ENCODE assay signal across 8 cellular contexts in genomic region chr2:39778775-39779751, GRCh38.
DNase-seq lines count a peak whose midpoint lies in the region; ATAC-seq lines count a peak whose summit lies in the region.

Gene THUMPD2 (minus strand): TSS chr2:39779258. CDS start chr2:39779239, 19 bp downstream.

- ATAC-seq in GM19438 (IDR thresholded peaks at IDR 0.05; ENCODE audit: low read depth, unreplicated experiment) (peak; percentile 73), HG03565 (IDR thresholded peaks at IDR 0.05; ENCODE audit: unreplicated experiment) (peak; percentile 77)

- DNase-seq in CMK (ENCODE audit: low read depth) (peak; percentile 63), NOMO-1 treated with dmso at 0.1 percent for 144 hours (lab: John Stamatoyannopoulos, UW; ENCODE audit: unreplicated experiment) (peak; percentile 33), epidermal melanocyte (ENCODE audit: insufficient read length, low spot score) (peak; percentile 52), middle frontal gyrus (ENCODE audit: extremely low spot score, low spot score) (peak; percentile 54)
- DNase-seq in activated CD8-positive, alpha-beta memory T cell treated with anti-CD3 and anti-CD28 coated beads, Interleukin-2, amount 50 U/mL, for 48 hours, result peak; percentile 83
- peak; percentile 10 to 21 for DNase-seq in stimulated activated CD8-positive, alpha-beta memory T cell treated with anti-CD3 and anti-CD28 coated beads, Interleukin-2, amount 100 ng/mL, for 1 hour (ENCODE audit: low read depth in 2 of 2)

Comparison
In these comparisons a context has a peak if more than half of its experiments do, and no peak if none do; other contexts are left out.
1. Peak in every context shown above with its lines: DNase-seq and ATAC-seq.
2. DNase-seq: peak in every context shown above with its lines; median percentile 83 in activated CD8-positive, alpha-beta memory T cell treated with anti-CD3 and anti-CD28 coated beads, Interleukin-2, amount 50 U/mL, for 48 hours; 63 in CMK; 54 in middle frontal gyrus; 52 in epidermal melanocyte; 33 in NOMO-1 treated with dmso at 0.1 percent for 144 hours; 16 in stimulated activated CD8-positive, alpha-beta memory T cell treated with anti-CD3 and anti-CD28 coated beads, Interleukin-2, amount 100 ng/mL, for 1 hour.